Comparison of ENCODE assay signal across 16 cellular contexts in genomic region chr4:173517781-173518371, GRCh38. TPM values are rescaled to one million over a fixed set of nuclear protein-coding genes. Genes with fewer than 3 reads are reported as not detected.
DNase-seq lines count a peak whose midpoint lies in the region; ATAC-seq and TF ChIP-seq lines count a peak whose summit lies in the region.
"Had no signal": no experiment of that assay in that cellular context is flagged by ENCODE, and none has a peak within 500 bp of the region (broad histone marks: within the 10 kb centered on the region; RNA-seq: fewer than 3 reads in every experiment).

No MANE protein-coding gene starts in this region.

- no peak overlapping the region for H3K27ac ChIP-seq in GM23338 (ENCODE audit: low read depth)
- peak overlapping the region; percentile 94 to 97 for H3K27ac ChIP-seq in right atrium auricular region
- peak overlapping the region; percentile 99 for H3K27ac ChIP-seq in rectal smooth muscle tissue (ENCODE audit: low read depth, low read length)
- H3K27ac ChIP-seq in body of pancreas = peak overlapping the region in 1 of 4 donors; percentile 30

- peaks cover 51% of the 10 kb centered on the region for H4K20me1 ChIP-seq in GM23338 (replicated peaks; ENCODE audit: insufficient read depth)

- H3K27me3 ChIP-seq in GM23338 (ENCODE audit: insufficient read depth) (peaks cover 100% of the 10 kb centered on the region), right atrium auricular region (no peaks in the 10 kb centered on the region), rectal smooth muscle tissue (ENCODE audit: control insufficient read depth, insufficient read depth, low read length) (peaks cover 16% of the 10 kb centered on the region), body of pancreas (peaks cover 0 to 10% of the 10 kb centered on the region in 2 donors)

- H3K4me1 ChIP-seq in GM23338 (ENCODE audit: insufficient read depth) (peaks cover 64% of the 10 kb centered on the region), right atrium auricular region (peaks cover 0 to 37% of the 10 kb centered on the region in 2 donors), rectal smooth muscle tissue (ENCODE audit: control insufficient read depth, insufficient read depth, low read length) (peaks cover 30% of the 10 kb centered on the region), body of pancreas (peaks cover 13% of the 10 kb centered on the region)

- peak overlapping the region; percentile 65 for H3K4me3 Mint-ChIP-seq in GM23338
- H3K4me3 Mint-ChIP-seq: T-helper 1 cell treated with Interleukin-12 subunit alpha and Interleukin-12 subunit beta and Interleukin-4 antibody, amounts not matched to agents 30 μg/mL and 1 μg/mL, for 36 hours had no signal

- TF ChIP-seq CTCF in GM23338 (conservative IDR thresholded peaks at IDR 0.05; ENCODE audit: low read depth in 2 of 2) = no peak
- no peak for TF ChIP-seq CTCF in cardiac fibroblast (IDR thresholded peaks at IDR 0.05; ENCODE audit: low read depth, low read length)
- no peak for TF ChIP-seq CTCF in right atrium auricular region (IDR thresholded peaks at IDR 0.05)
- TF ChIP-seq CTCF in body of pancreas (IDR thresholded peaks at IDR 0.05) = no peak

- no peak overlapping the region for H3K27ac Mint-ChIP-seq in GM23338

- H3K9me3 Mint-ChIP-seq in GM23338 = no peaks in the 10 kb centered on the region; the same call in 2 of the 3 replicates

- no peaks in the 10 kb centered on the region for H3K79me2 ChIP-seq in GM23338 (replicated peaks; ENCODE audit: insufficient read depth)

- peak in 1 of 3 donors; percentile 10 for TF ChIP-seq POLR2A in body of pancreas (IDR thresholded peaks at IDR 0.05)

- H3K4me3 ChIP-seq in GM23338 = peak overlapping the region; percentile 53
- H3K4me3 ChIP-seq in cardiac fibroblast (replicated peaks in 1 of 2; ENCODE audit: low read depth in 2 of 2, low read length in 2 of 2) = peak overlapping the region in 1 of 2 donors; percentile 11
- H3K4me3 ChIP-seq in right atrium auricular region = peak overlapping the region; percentile 46 to 49
- peak overlapping the region; percentile 62 for H3K4me3 ChIP-seq in rectal smooth muscle tissue (ENCODE audit: low read length)
- no peak overlapping the region for H3K4me3 ChIP-seq in body of pancreas

- H3K36me3 ChIP-seq in GM23338 (ENCODE audit: insufficient read depth) (no peaks in the 10 kb centered on the region), right atrium auricular region (no peaks in the 10 kb centered on the region), rectal smooth muscle tissue (ENCODE audit: control insufficient read depth, insufficient read depth, low read length) (no peaks in the 10 kb centered on the region), body of pancreas (replicated peaks in 1 of 2; ENCODE audit: insufficient read depth in 1 of 2, low read depth in 2 of 2) (no peaks in the 10 kb centered on the region)
- H3K36me3 ChIP-seq: esophagus squamous epithelium had no signal

- no peak overlapping the region for H2AFZ ChIP-seq in GM23338

- peak overlapping the region; percentile 82 for H3K4me2 ChIP-seq in GM23338

- DNase-seq in GM23338 (ENCODE audit: low spot score) = peak; percentile 86
- peak; percentile 52 to 82 for DNase-seq in cardiac fibroblast (ENCODE audit: low read depth in 2 of 2)
- no peak for DNase-seq in right atrium auricular region (ENCODE audit: low spot score)
- no peak for DNase-seq in NCI-H2029 treated with DMSO at 0.1 percent for 48 hours (lab: John Stamatoyannopoulos, UW)
- DNase-seq in body of pancreas = no peak
- no peak for DNase-seq in CD1c-positive myeloid dendritic cell (ENCODE audit: extremely low spot score)
- DNase-seq: activated gamma-delta T cell; central memory CD4-positive, alpha-beta T cell; DMS 273 treated with DMSO at 0.1 percent for 48 hours; esophagus squamous epithelium; MM.1S; naive thymus-derived CD4-positive, alpha-beta T cell; NCI-H226 had no signal

- 38 to 39% methylated on average over 24 of the region's 24 CpGs for WGBS in body of pancreas, 2 donors

- intact Hi-C loops in body of pancreas (cut with DNase I) = no loop called here

- peaks cover 41% of the 10 kb centered on the region for H3F3A ChIP-seq in GM23338 (replicated peaks; ENCODE audit: low read depth)

- H3K36me3 Mint-ChIP-seq in GM23338 (ENCODE audit: low read depth) = no peaks in the 10 kb centered on the region; the same call in 2 of the 3 replicates

- ATAC-seq in GM23338 (peak; percentile 65), body of pancreas (no peak), GM18867 (IDR thresholded peaks at IDR 0.05; ENCODE audit: unreplicated experiment) (no peak)
- ATAC-seq: naive thymus-derived CD4-positive, alpha-beta T cell had no signal

- H3K9ac ChIP-seq in rectal smooth muscle tissue (ENCODE audit: low read length) = no peak overlapping the region

- no peaks in the 10 kb centered on the region for H3K9me2 ChIP-seq in GM23338 (ENCODE audit: insufficient read depth)

- peaks cover 100% of the 10 kb centered on the region for H3K27me3 Mint-ChIP-seq in GM23338 (ENCODE audit: insufficient read depth, low read depth, poor library complexity)

- H3K4me1 Mint-ChIP-seq in GM23338 = peaks cover 41% of the 10 kb centered on the region

- no peaks in the 10 kb centered on the region for H3K9me3 ChIP-seq in right atrium auricular region
- H3K9me3 ChIP-seq in body of pancreas = no peaks in the 10 kb centered on the region
- H3K9me3 ChIP-seq: esophagus squamous epithelium had no signal

TF ChIP-seq in GM23338, 12 proteins besides CTCF, POLR2A, EP300 and RAD21 (continues in another document):
- no peak for TF ChIP-seq ZNF462 (CRISPR knock-in tag; IDR thresholded peaks at IDR 0.05)
- no peak for TF ChIP-seq ETS1 (IDR thresholded peaks at IDR 0.05)

RNA-seq across cellular contexts. Expression of gene HAND2, which starts 12.2 kb away (rescaled TPM):
- not detected in 2 replicates for total RNA-seq in GM23338 (2014; rRNA removed; shearing (Covaris generic))
- 0.15 TPM in 1 of 2 replicates, not detected in the other for polyA plus RNA-seq in GM23338 (2016; fragmentation: Nextera tagmentation; extraction: Ambion mirVana)
- total RNA-seq in right atrium auricular region (100 to 1,000 TPM in 1 of 2 donors, 10 to 100 TPM in 1; 86.3 to 108 TPM), body of pancreas (10 to 100 TPM in 1 of 2 donors, 1 to 10 TPM in 1; 7.3 to 11.4 TPM)
- total RNA-seq: naive thymus-derived CD4-positive, alpha-beta T cell had no signal
- polyA plus RNA-seq: naive thymus-derived CD4-positive, alpha-beta T cell had no signal

Comparison
In these comparisons a context has a peak if more than half of its experiments do, and no peak if none do; other contexts are left out.
1. DNase-seq: peak in GM23338 (single experiment) and cardiac fibroblast (2 of 2); none in right atrium auricular region (single experiment), NCI-H2029 treated with DMSO at 0.1 percent for 48 hours (single experiment), body of pancreas (0 of 4) and CD1c-positive myeloid dendritic cell (single experiment).
2. H3K4me3 ChIP-seq: peak in GM23338 (single experiment), right atrium auricular region (2 of 2) and rectal smooth muscle tissue (single experiment); none in body of pancreas (0 of 2).